21 cellular contexts compared by ENCODE assay signal in genomic region chr6:52632011-52632410, GRCh38. TPM values are rescaled to one million over a fixed set of nuclear protein-coding genes. Genes with fewer than 3 reads are reported as not detected.
A peak's percentile ranks its signal among the peaks of the same experiment; 100 is the strongest.
DNase-seq lines count a peak whose midpoint lies in the region; ATAC-seq, FAIRE-seq and TF ChIP-seq lines count a peak whose summit lies in the region.
"Had no signal": no experiment of that assay in that cellular context is flagged by ENCODE, and none has a peak within 500 bp of the region (broad histone marks: within the 10 kb centered on the region; RNA-seq: fewer than 3 reads in every experiment).

No MANE protein-coding gene starts in this region.

- intact Hi-C loops in K562 (cut with micrococcal nuclease) (no loop called here), adrenal gland (cut with DNase I) (no loop called here), lower lobe of right lung (cut with DNase I) (no loop called here)

- H3K9me1 ChIP-seq in K562 (ENCODE audit: control insufficient read depth, insufficient read depth, low read length): no peaks in the 10 kb centered on the region

- no peaks in the 10 kb centered on the region for H3K27me3 ChIP-seq in K562 (ENCODE audit: control insufficient read depth in 2 of 2, insufficient read depth in 2 of 2, low read length in 2 of 2)
- peaks cover 3% of the 10 kb centered on the region for H3K27me3 ChIP-seq in adrenal gland
- no peaks in the 10 kb centered on the region for H3K27me3 ChIP-seq in lower lobe of right lung (ENCODE audit: low read depth)
- H3K27me3 ChIP-seq: BLaER1 treated with 17β-estradiol and CSF1 and Interleukin-3, amounts not matched to agents 10 nM and 100 nM had no signal

- no peak for TF ChIP-seq RAD21 in K562 (CRISPR knock-in tag; conservative IDR thresholded peaks at IDR 0.05 in 1 of 2, IDR thresholded peaks at IDR 0.05 in 1 of 2)

- H2AFZ ChIP-seq in K562 (ENCODE audit: low read depth, low read length): no peak overlapping the region

- no peak for TF ChIP-seq EP300 in K562 (IDR thresholded peaks at IDR 0.05; ENCODE audit: low read length)

- CTCF ChIA-PET in K562 (lab: Yijun Ruan, JAX; ENCODE audit: low intra/inter-chr PET ratio): no interaction called here

- H3K4me1 ChIP-seq in K562 (replicated peaks in 1 of 2; ENCODE audit: control insufficient read depth in 2 of 2, insufficient read depth in 2 of 2, low read length in 2 of 2): peaks cover 0 to 4% of the 10 kb centered on the region in 2 experiments; a peak in 1 of 5 replicates
- H3K4me1 ChIP-seq in adrenal gland (replicated peaks in 1 of 2): no peaks in the 10 kb centered on the region
- H3K4me1 ChIP-seq in lower lobe of right lung: no peaks in the 10 kb centered on the region
- H3K4me1 ChIP-seq: A549, Caco-2 had no signal

- H4K20me1 ChIP-seq in K562 (replicated peaks; ENCODE audit: control insufficient read depth, insufficient read depth, low read length): no peaks in the 10 kb centered on the region
- H4K20me1 ChIP-seq: BLaER1 treated with 17β-estradiol and CSF1 and Interleukin-3, amounts not matched to agents 10 nM and 100 nM had no signal

- H3K36me3 ChIP-seq in K562 (ENCODE audit: control insufficient read depth, insufficient read depth, low read length) (no peaks in the 10 kb centered on the region), adrenal gland (replicated peaks in 1 of 2) (no peaks in the 10 kb centered on the region), lower lobe of right lung (no peaks in the 10 kb centered on the region)
- H3K36me3 ChIP-seq: BLaER1 treated with 17β-estradiol and CSF1 and Interleukin-3, amounts not matched to agents 10 nM and 100 nM had no signal

- H3K79me2 ChIP-seq in K562 (ENCODE audit: control insufficient read depth, insufficient read depth, low read length): no peaks in the 10 kb centered on the region

- no peak for ATAC-seq in K562
- no peak for ATAC-seq in HG02798 (IDR thresholded peaks at IDR 0.05; ENCODE audit: poor library complexity, unreplicated experiment)
- ATAC-seq in lower lobe of right lung: no peak
- ATAC-seq: A549; CD8-positive, alpha-beta T cell had no signal

- H3K9me3 ChIP-seq in K562 (replicated peaks; ENCODE audit: control insufficient read depth, insufficient read depth, low read depth, low read length) (no peaks in the 10 kb centered on the region), adrenal gland (replicated peaks in 1 of 3) (no peaks in the 10 kb centered on the region), lower lobe of right lung (no peaks in the 10 kb centered on the region)
- H3K9me3 ChIP-seq: A549; BLaER1 treated with 17β-estradiol and CSF1 and Interleukin-3, amounts not matched to agents 10 nM and 100 nM; Caco-2 had no signal

- H3K27ac ChIP-seq in K562 (ENCODE audit: extremely low read depth, low read depth, low read length): no peak overlapping the region
- H3K27ac ChIP-seq in adrenal gland: no peak overlapping the region
- H3K27ac ChIP-seq in lower lobe of right lung: no peak overlapping the region
- H3K27ac ChIP-seq: 22Rv1; A549; BLaER1 treated with 17β-estradiol and CSF1 and Interleukin-3, amounts not matched to agents 10 nM and 100 nM; C4-2B had no signal

- no peak for TF ChIP-seq POLR2A in K562 (conservative IDR thresholded peaks at IDR 0.05)
- no peak for TF ChIP-seq POLR2A in adrenal gland (IDR thresholded peaks at IDR 0.05)

- WGBS in K562 (ENCODE audit: insufficient coverage, low coverage, missing lambda C conversion rate): 29% methylated on average over 1 of the region's 1 CpG
- WGBS in adrenal gland, 4 donors: 78 to 90% (median 86%) methylated on average over 1 of the region's 1 CpG

- no peak for FAIRE-seq in K562 (lab: Jason Lieb, UNC)
- FAIRE-seq: A549, D721Med, G401.6, GM12891, GM19239 had no signal

- no TSS peak for BruUV-seq in K562 (replicated peaks; lab: Mats Ljungman, UMichigan)

- DNase-seq in OCI-M1 (lab: John Stamatoyannopoulos, UW) (peak; percentile 60), K562 (ENCODE audit: extremely low read depth in 1 of 4, low spot score in 3 of 4) (no peak), iris pigment epithelial cell (ENCODE audit: low read depth) (peak; percentile 31), adrenal gland (no peak), lower lobe of right lung (no peak)
- DNase-seq: AML-193; Caco-2; Calu3; CD4-positive, alpha-beta T cell; CD8-positive, alpha-beta T cell; DMS79 treated with DMSO at 0.1 percent for 48 hours; GF-D8 had no signal

- TF ChIP-seq CTCF in K562 (IDR thresholded peaks at IDR 0.05 in 2 of 3, conservative IDR thresholded peaks at IDR 0.05 in 1 of 3; ENCODE audit: insufficient read depth in 2 of 3, low read depth in 1 of 3, low read length in 3 of 3) (no peak), adrenal gland (IDR thresholded peaks at IDR 0.05) (no peak), lower lobe of right lung (IDR thresholded peaks at IDR 0.05) (no peak)

- H3K4me2 ChIP-seq in K562 (ENCODE audit: insufficient read depth, low read length): no peak overlapping the region
- H3K4me2 ChIP-seq: A549; BLaER1 treated with 17β-estradiol and CSF1 and Interleukin-3, amounts not matched to agents 10 nM and 100 nM had no signal

- POLR2A ChIA-PET in K562 (lab: Yijun Ruan, JAX): no interaction called here

- in situ Hi-C loops in K562 (cut with MboI): no loop called here

- no peak overlapping the region for H3K4me3 ChIP-seq in K562
- H3K4me3 ChIP-seq in adrenal gland: no peak overlapping the region
- H3K4me3 ChIP-seq in lower lobe of right lung: no peak overlapping the region
- H3K4me3 ChIP-seq: A549; BLaER1 treated with 17β-estradiol and CSF1 and Interleukin-3, amounts not matched to agents 10 nM and 100 nM had no signal

- no peak overlapping the region for H3K9ac ChIP-seq in K562 (ENCODE audit: insufficient read depth in 1 of 2, low read depth in 2 of 2, low read length in 2 of 2)
- H3K9ac ChIP-seq: BLaER1 treated with 17β-estradiol and CSF1 and Interleukin-3, amounts not matched to agents 10 nM and 100 nM had no signal

TF ChIP-seq in K562, 482 proteins besides CTCF, POLR2A, EP300 and RAD21 (continues in another document):
- TF ChIP-seq RUNX1 (IDR thresholded peaks at IDR 0.05; ENCODE audit: low read depth): no peak
- no peak; the same call in 1 of the 2 replicates for TF ChIP-seq ESRRA (IDR thresholded peaks at IDR 0.05; ENCODE audit: borderline replicate concordance, low read depth)
- no peak for TF ChIP-seq HDAC8 (tag; IDR thresholded peaks at IDR 0.05)
- no peak for TF ChIP-seq NFATC3 (IDR thresholded peaks at IDR 0.05)
- TF ChIP-seq ZNF175 (CRISPR knock-in tag; IDR thresholded peaks at IDR 0.05; ENCODE audit: low read depth): no peak
- no peak for TF ChIP-seq MITF (IDR thresholded peaks at IDR 0.05)

RNA-seq across cellular contexts. Expression of gene TMEM14A, which starts 38.9 kb away (rescaled TPM):
- 0.86 and 3.8 TPM in 2 replicates for total RNA-seq in K562 (2011; cell fraction: chromatin; rRNA removed; ENCODE audit: low replicate concordance)
- 2.8 and 2.9 TPM in 2 replicates for total RNA-seq in K562 (2011; cell fraction: nucleolus; rRNA removed)
- 3.7 and 5.0 TPM in 2 replicates for total RNA-seq in K562 (2011; cell fraction: nucleoplasm; rRNA removed)
- total RNA-seq in K562 (2014; rRNA removed) (3.5 and 5.4 TPM in 2 replicates), K562 (2014; rRNA removed; fragmentation: Illumina TruSeq; extraction: Trizol) (9.5 and 10.2 TPM in 2 replicates), K562 (2015; rRNA removed; fragmentation: Illumina TruSeq; extraction: Trizol) (8.5 and 10.0 TPM in 2 replicates), K562 (2021) (7.4 and 8.1 TPM in 2 replicates), adrenal gland (10 to 100 TPM; 26.7 to 70.9 (median 51.0) TPM), lower lobe of right lung (14.6 TPM)
- polyA plus RNA-seq in K562 (2011; rRNA removed) (6.1 and 10.7 TPM in 2 replicates), K562 (2014; fragmentation: Illumina TruSeq; extraction: Trizol) (6.1 and 6.9 TPM in 2 replicates), K562 (2014; fragmentation: Nextera tagmentation; extraction: Ambion mirVana) (10 to 100 TPM; 32.5 to 43.3 TPM), K562 (2014; rRNA removed) (6.2 and 8.0 TPM in 2 replicates), adrenal gland (10 to 100 TPM; 12.9 to 63.2 (median 25.1) TPM)
- polyA plus RNA-seq in K562 (2011; cell fraction: cytosol; rRNA removed): 5.5 and 5.7 TPM in 2 replicates
- 1.1 and 2.0 TPM in 2 replicates for polyA plus RNA-seq in K562 (2011; cell fraction: nucleus; rRNA removed)
- polyA plus RNA-seq in K562 (2012): 8.5 and 11.2 TPM in 2 replicates
- polyA minus RNA-seq in K562 (2011; rRNA and poly(A)+ RNA removed): 1.8 and 3.7 TPM in 2 replicates
- polyA minus RNA-seq in K562 (2011; cell fraction: cytosol; rRNA and poly(A)+ RNA removed): 1.4 and 3.5 TPM in 2 replicates
- 0.67 and 1.1 TPM in 2 replicates for polyA minus RNA-seq in K562 (2011; cell fraction: nucleus; rRNA and poly(A)+ RNA removed)

RNA-seq across cellular contexts. Expression of gene TRAM2, which starts 55.2 kb away (rescaled TPM):
- 13.0 and 21.5 TPM in 2 replicates for total RNA-seq in K562 (2011; cell fraction: chromatin; rRNA removed; ENCODE audit: low replicate concordance)
- 14.6 and 17.2 TPM in 2 replicates for total RNA-seq in K562 (2011; cell fraction: nucleolus; rRNA removed)
- 18.0 and 28.9 TPM in 2 replicates for total RNA-seq in K562 (2011; cell fraction: nucleoplasm; rRNA removed)
- 7.4 and 8.5 TPM in 2 replicates for total RNA-seq in K562 (2014; rRNA removed)
- total RNA-seq in K562 (2014; rRNA removed; fragmentation: Illumina TruSeq; extraction: Trizol): 8.4 and 8.9 TPM in 2 replicates
- 10.7 and 11.0 TPM in 2 replicates for total RNA-seq in K562 (2015; rRNA removed; fragmentation: Illumina TruSeq; extraction: Trizol)
- total RNA-seq in K562 (2021): 10.8 and 13.3 TPM in 2 replicates
- 6.1 and 10.1 TPM in 2 replicates for polyA plus RNA-seq in K562 (2011; rRNA removed)
- 6.4 and 8.7 TPM in 2 replicates for polyA plus RNA-seq in K562 (2011; cell fraction: cytosol; rRNA removed)
- polyA plus RNA-seq in K562 (2011; cell fraction: nucleus; rRNA removed): 11.1 and 17.8 TPM in 2 replicates
- 8.4 and 10.0 TPM in 2 replicates for polyA plus RNA-seq in K562 (2012)
- 11.6 and 12.8 TPM in 2 replicates for polyA plus RNA-seq in K562 (2014; fragmentation: Illumina TruSeq; extraction: Trizol)
- 1 to 10 TPM; 2.6 to 2.8 TPM for polyA plus RNA-seq in K562 (2014; fragmentation: Nextera tagmentation; extraction: Ambion mirVana)
- polyA plus RNA-seq in K562 (2014; rRNA removed): 8.9 and 10.3 TPM in 2 replicates
- polyA minus RNA-seq in K562 (2011; rRNA and poly(A)+ RNA removed): 5.8 and 10.5 TPM in 2 replicates
- polyA minus RNA-seq in K562 (2011; cell fraction: cytosol; rRNA and poly(A)+ RNA removed): 4.6 and 7.9 TPM in 2 replicates
- polyA minus RNA-seq in K562 (2011; cell fraction: nucleus; rRNA and poly(A)+ RNA removed): 5.3 TPM in 2 replicates
- 10 to 100 TPM in 6 of 8 donors, 1 to 10 TPM in 2; 8.0 to 17.9 (median 10.6) TPM for total RNA-seq in adrenal gland
- 1 to 10 TPM; 2.2 to 7.0 (median 2.5) TPM for polyA plus RNA-seq in adrenal gland
- 21.9 TPM for total RNA-seq in lower lobe of right lung

Comparison
In these comparisons a context has a peak if more than half of its experiments do, and no peak if none do; other contexts are left out.
1. DNase-seq: peak in OCI-M1 (single experiment) and iris pigment epithelial cell (single experiment); none in K562 (0 of 4), adrenal gland (0 of 7) and lower lobe of right lung (single experiment).